ENCODE assay signal across 10 cellular contexts in genomic region chr19:29940971-29941585, GRCh38. TPM values are rescaled to one million over a fixed set of nuclear protein-coding genes. Genes with fewer than 3 reads are reported as not detected.
DNase-seq lines count a peak whose midpoint lies in the region; ATAC-seq, FAIRE-seq and TF ChIP-seq lines count a peak whose summit lies in the region.
"Had no signal": no experiment of that assay in that cellular context is flagged by ENCODE, and none has a peak within 500 bp of the region (broad histone marks: within the 10 kb centered on the region; RNA-seq: fewer than 3 reads in every experiment).

No MANE protein-coding gene starts in this region.

- FAIRE-seq in H1 (lab: Jason Lieb, UNC), result no peak

- TF ChIP-seq EP300 in H1 (IDR thresholded peaks at IDR 0.05; ENCODE audit: borderline replicate concordance in 1 of 2, low read depth in 2 of 2, low read length in 2 of 2), result no peak

- WGBS in H1 (ENCODE audit: extremely low coverage in 1 of 2, insufficient coverage in 1 of 2, insufficient read length in 1 of 2, insufficient replicate concordance in 2 of 2, low coverage in 1 of 2, low lambda C conversion rate in 2 of 2, missing lambda C conversion rate in 1 of 2), 2 experiments, result 93% methylated on average over 9 of the region's 9 CpGs; no CpG with 5 or more reads in 1 of the 2 experiments

- peaks cover 10% of the 10 kb centered on the region for H3K27me3 Mint-ChIP-seq in activated CD8-positive, alpha-beta memory T cell treated with anti-CD3 and anti-CD28 coated beads, Interleukin-2, amount 10 ng/mL, durations not matched to agents 7 days and 5 days
- H3K27me3 Mint-ChIP-seq in progenitor cell of endocrine pancreas, result peaks cover 15% of the 10 kb centered on the region

- DNase-seq in activated CD8-positive, alpha-beta memory T cell treated with anti-CD3 and anti-CD28 coated beads, Interleukin-2, amount 10 ng/mL, durations not matched to agents 7 days and 5 days, result no peak
- DNase-seq in activated CD8-positive, alpha-beta memory T cell treated with anti-CD3 and anti-CD28 coated beads, Interleukin-2, amount 50 U/mL, for 48 hours, result no peak
- DNase-seq in H1 (ENCODE audit: low read depth in 1 of 2, low spot score in 2 of 2) (no peak), progenitor cell of endocrine pancreas (ENCODE audit: low spot score, unreplicated experiment) (no peak), DMS79 (lab: John Stamatoyannopoulos, UW) (no peak), globus pallidus (ENCODE audit: low spot score) (no peak)

- no peak overlapping the region for H4K91ac ChIP-seq in H1 (replicated peaks; ENCODE audit: insufficient read length, low read length)

- no peak for TF ChIP-seq CTCF in OCI-LY3 (IDR thresholded peaks at IDR 0.05; ENCODE audit: low read depth, low read length)
- TF ChIP-seq CTCF in H1 (IDR thresholded peaks at IDR 0.05; ENCODE audit: control extremely low read depth in 1 of 3, insufficient read depth in 1 of 3, low read depth in 1 of 3, low read length in 3 of 3), result no peak
- TF ChIP-seq CTCF in progenitor cell of endocrine pancreas (IDR thresholded peaks at IDR 0.05; ENCODE audit: unreplicated experiment), result no peak

- no peak overlapping the region; the same call in 1 of the 2 replicates for H3K4me3 ChIP-seq in OCI-LY3 (ENCODE audit: low read length)
- H3K4me3 ChIP-seq in H1 (ENCODE audit: extremely low read depth in 1 of 4, insufficient read depth in 2 of 4, low read depth in 3 of 4, low read length in 4 of 4), result no peak overlapping the region

- H2AK5ac ChIP-seq in H1 (ENCODE audit: low read depth, low read length), result no peak overlapping the region

- no peak overlapping the region for H3K23ac ChIP-seq in H1 (ENCODE audit: insufficient read length)

- no peak overlapping the region for H3K14ac ChIP-seq in H1 (ENCODE audit: insufficient read length)

- peak overlapping the region; percentile 62; the same call in 1 of the 2 replicates for H2BK12ac ChIP-seq in H1 (ENCODE audit: low read depth, low read length)

- no peaks in the 10 kb centered on the region for H3K27me3 ChIP-seq in OCI-LY3 (ENCODE audit: low read depth, low read length)
- H3K27me3 ChIP-seq in H1 (replicated peaks in 1 of 4; ENCODE audit: control insufficient read depth in 3 of 4, extremely low read depth in 1 of 4, insufficient read depth in 3 of 4, low read length in 3 of 4), result peaks cover 0 to 12% (median 9%) of the 10 kb centered on the region in 4 experiments; a peak in 3 of 7 replicates
- H3K27me3 ChIP-seq: SJCRH30 had no signal

- peak overlapping the region; percentile 65 for H3K4me2 ChIP-seq in OCI-LY3 (ENCODE audit: low read length)
- H3K4me2 ChIP-seq in H1 (ENCODE audit: insufficient read depth in 1 of 2, low read depth in 2 of 2, low read length in 2 of 2), result 0 out of 4 replicates have a peak overlapping the region, but pooled peaks of 1 of the 2 experiments have one; percentile 46

- H3K4me1 Mint-ChIP-seq in activated CD8-positive, alpha-beta memory T cell treated with anti-CD3 and anti-CD28 coated beads, Interleukin-2, amount 10 ng/mL, durations not matched to agents 7 days and 5 days, result peaks cover 35% of the 10 kb centered on the region
- peaks cover 15% of the 10 kb centered on the region for H3K4me1 Mint-ChIP-seq in progenitor cell of endocrine pancreas (ENCODE audit: low read depth)

- peaks cover 2% of the 10 kb centered on the region; the same call in 1 of the 2 replicates for H3K23me2 ChIP-seq in H1 (ENCODE audit: low read depth, low read length)

- POLR2A ChIA-PET in H1 (lab: Charles Lee; ENCODE audit: partially characterized antibody), result interaction anchor here (1.1 to 1.4 kb wide), 3 partner anchors 14 to 47 kb away, joined by 3 read pairs; no protein-coding TSS in a partner anchor

- H2BK5ac ChIP-seq in H1 (ENCODE audit: low read depth, low read length), result no peak overlapping the region

- peak overlapping the region; percentile 25; the same call in 1 of the 2 replicates for H3K18ac ChIP-seq in H1 (ENCODE audit: extremely low read depth, low read length)

- H2BK15ac ChIP-seq in H1 (ENCODE audit: low read length), result peak overlapping the region; percentile 34

- no peak overlapping the region for H3K4ac ChIP-seq in H1 (replicated peaks; ENCODE audit: insufficient read length, low read depth, low read length)

- H3K9me3 ChIP-seq in OCI-LY3 (ENCODE audit: insufficient read depth, low read length) (no peaks in the 10 kb centered on the region), H1 (ENCODE audit: insufficient read depth in 2 of 2, low read depth in 1 of 2, low read length in 1 of 2) (peaks cover 0 to 10% of the 10 kb centered on the region in 2 experiments; a peak in 2 of 4 replicates)
- H3K9me3 ChIP-seq: neutrophil, SJCRH30 had no signal

- H3K36me3 ChIP-seq in OCI-LY3 (replicated peaks; ENCODE audit: low read depth, low read length) (no peaks in the 10 kb centered on the region), H1 (ENCODE audit: control insufficient read depth in 2 of 4, insufficient read depth in 4 of 4, low read length in 3 of 4) (no peaks in the 10 kb centered on the region)
- H3K36me3 ChIP-seq: neutrophil, SJCRH30 had no signal

- no peak for TF ChIP-seq RAD21 in H1 (IDR thresholded peaks at IDR 0.05 in 1 of 2, conservative IDR thresholded peaks at IDR 0.05 in 1 of 2; ENCODE audit: low read depth in 2 of 2, low read length in 2 of 2)

- H3K9ac ChIP-seq in OCI-LY3 (ENCODE audit: low read length), result no peak overlapping the region
- H3K9ac ChIP-seq in H1 (replicated peaks in 1 of 4; ENCODE audit: extremely low read depth in 1 of 4, low read depth in 3 of 4, low read length in 3 of 4), result no peak overlapping the region

- H3K4me1 ChIP-seq in OCI-LY3 (ENCODE audit: low read length) (peaks cover 18% of the 10 kb centered on the region), H1 (replicated peaks in 1 of 4; ENCODE audit: control insufficient read depth in 3 of 4, insufficient read depth in 4 of 4, low read length in 3 of 4) (no peaks in the 10 kb centered on the region)

- H3K36me3 Mint-ChIP-seq in activated CD8-positive, alpha-beta memory T cell treated with anti-CD3 and anti-CD28 coated beads, Interleukin-2, amount 10 ng/mL, durations not matched to agents 7 days and 5 days, result peaks cover 12% of the 10 kb centered on the region
- no peaks in the 10 kb centered on the region for H3K36me3 Mint-ChIP-seq in progenitor cell of endocrine pancreas (ENCODE audit: insufficient read depth)

- no peak overlapping the region for H3K27ac Mint-ChIP-seq in activated CD8-positive, alpha-beta memory T cell treated with anti-CD3 and anti-CD28 coated beads, Interleukin-2, amount 10 ng/mL, durations not matched to agents 7 days and 5 days
- peak overlapping the region; percentile 62 for H3K27ac Mint-ChIP-seq in progenitor cell of endocrine pancreas

- H3K79me2 ChIP-seq in OCI-LY3 (ENCODE audit: low read length) (peaks cover 36% of the 10 kb centered on the region), H1 (ENCODE audit: control insufficient read depth in 1 of 2, insufficient read depth in 2 of 2, low read length in 2 of 2) (peaks cover 5 to 35% of the 10 kb centered on the region in 2 experiments)

- CTCF ChIA-PET in activated CD8-positive, alpha-beta memory T cell treated with anti-CD3 and anti-CD28 coated beads, Interleukin-2, amount 10 ng/mL, durations not matched to agents 7 days and 5 days (lab: Charles Lee), result interaction anchor here (0.7 to 1.7 kb wide), 9 partner anchors 10 to 278 kb away, joined by 3 to 4 read pairs (median 3); no protein-coding TSS in a partner anchor
- CTCF ChIA-PET in H1 (lab: Charles Lee; ENCODE audit: partially characterized antibody), result interaction anchor here (0.6 to 2.2 kb wide), 5 partner anchors 36 to 333 kb away, joined by 3 to 6 read pairs (median 3); no protein-coding TSS in a partner anchor

- H4K5ac ChIP-seq in H1 (ENCODE audit: insufficient read length, low read depth, low read length), result no peak overlapping the region

- no peak overlapping the region for H2BK120ac ChIP-seq in H1 (replicated peaks; ENCODE audit: low read depth, low read length)

- H3K79me1 ChIP-seq in H1 (ENCODE audit: low read depth, low read length), result no peaks in the 10 kb centered on the region; the same call in 1 of the 2 replicates

- H2BK20ac ChIP-seq in H1 (ENCODE audit: low read length), result no peak overlapping the region

- H3K4me3 Mint-ChIP-seq in activated CD8-positive, alpha-beta memory T cell treated with anti-CD3 and anti-CD28 coated beads, Interleukin-2, amount 10 ng/mL, durations not matched to agents 7 days and 5 days, result peak overlapping the region; percentile 11
- H3K4me3 Mint-ChIP-seq in progenitor cell of endocrine pancreas (ENCODE audit: low read depth), result peak overlapping the region; percentile 78

- H3K27ac ChIP-seq in OCI-LY3 (ENCODE audit: low read length), result no peak overlapping the region
- H3K27ac ChIP-seq in H1 (ENCODE audit: low read depth, low read length), result no peak overlapping the region
- H3K27ac ChIP-seq: SJCRH30 had no signal

- peaks cover 3% of the 10 kb centered on the region for H3K9me3 Mint-ChIP-seq in activated CD8-positive, alpha-beta memory T cell treated with anti-CD3 and anti-CD28 coated beads, Interleukin-2, amount 10 ng/mL, durations not matched to agents 7 days and 5 days (ENCODE audit: low read depth)
- peaks cover 9% of the 10 kb centered on the region for H3K9me3 Mint-ChIP-seq in progenitor cell of endocrine pancreas (ENCODE audit: low read depth)

- no peak for ATAC-seq in activated CD8-positive, alpha-beta memory T cell treated with anti-CD3 and anti-CD28 coated beads, Interleukin-2, amount 10 ng/mL, durations not matched to agents 7 days and 5 days
- no peak for ATAC-seq in GM18867 (IDR thresholded peaks at IDR 0.05; ENCODE audit: unreplicated experiment)

- H3K56ac ChIP-seq in H1 (replicated peaks; ENCODE audit: insufficient read length, low read depth, low read length), result no peak overlapping the region

- H2AFZ ChIP-seq in OCI-LY3 (ENCODE audit: low read depth, low read length), result no peak overlapping the region
- H2AFZ ChIP-seq in H1 (ENCODE audit: low read length), result 0 out of 2 replicates have a peak overlapping the region, but pooled peaks have one; percentile 24

- TF ChIP-seq POLR2A in H1 (IDR thresholded peaks at IDR 0.05; ENCODE audit: control extremely low read depth in 1 of 2, low read depth in 2 of 2, low read length in 2 of 2), result no peak

- peaks cover 18% of the 10 kb centered on the region for H4K20me1 ChIP-seq in OCI-LY3 (ENCODE audit: insufficient read depth, low read length)
- peaks cover 0 to 4% of the 10 kb centered on the region in 2 experiments for H4K20me1 ChIP-seq in H1 (replicated peaks in 1 of 2; ENCODE audit: control insufficient read depth in 1 of 2, insufficient read depth in 2 of 2, low read length in 2 of 2)

- H4K8ac ChIP-seq in H1 (ENCODE audit: extremely low read depth, insufficient read depth, low read length), result no peak overlapping the region

RNA-seq across cellular contexts. Expression of gene URI1, which starts 1.0 kb away (rescaled TPM):
- total RNA-seq in activated CD8-positive, alpha-beta memory T cell treated with anti-CD3 and anti-CD28 coated beads, Interleukin-2, amount 10 ng/mL, durations not matched to agents 7 days and 5 days, result 10 to 100 TPM; 48.3 to 60.8 TPM
- 59.3 and 64.3 TPM in 2 replicates for total RNA-seq in H1 (2021; fragmentation: NEBNext Ultra II Directional; extraction: Animal tissue kit (Norgen Biotek cat#: 25700))
- polyA plus RNA-seq in H1 (2011; rRNA removed), result 15.4 and 27.7 TPM in 2 replicates
- polyA plus RNA-seq in H1 (2011; cell fraction: cytosol; rRNA removed), result 43.2 TPM
- polyA plus RNA-seq in H1 (2011; cell fraction: nucleus; rRNA removed), result 13.8 TPM
- polyA plus RNA-seq in H1 (2012, experiment 1 of 2), result 35.6 to 48.9 TPM (median 37.9 TPM) in 4 replicates
- polyA plus RNA-seq in H1 (2012, experiment 2 of 2), result 11.4 TPM
- polyA plus RNA-seq in H1 (2013, experiment 1 of 2), result 46.8 TPM
- 45.1 TPM for polyA plus RNA-seq in H1 (2013, experiment 2 of 2)
- polyA minus RNA-seq in H1 (2011; rRNA and poly(A)+ RNA removed), result 46.6 and 74.6 TPM in 2 replicates
- polyA minus RNA-seq in H1 (2011; cell fraction: cytosol; rRNA and poly(A)+ RNA removed), result 24.0 TPM
- 83.1 TPM for polyA minus RNA-seq in H1 (2011; cell fraction: nucleus; rRNA and poly(A)+ RNA removed)
- 56.3 and 58.4 TPM in 2 replicates for total RNA-seq in progenitor cell of endocrine pancreas
